In genomic region chr17:81365148-81365600, GRCh38 we compare ENCODE assay signal across 8 cellular contexts. TPM values are rescaled to one million over a fixed set of nuclear protein-coding genes. Genes with fewer than 3 reads are reported as not detected.
DNase-seq lines count a peak whose midpoint lies in the region; ATAC-seq and TF ChIP-seq lines count a peak whose summit lies in the region.

No MANE protein-coding gene starts in this region.

- no peak overlapping the region for H2AFZ ChIP-seq in trophoblast cell (ENCODE audit: insufficient read depth, low read length, poor library complexity)

- H2BK120ac ChIP-seq in trophoblast cell (ENCODE audit: insufficient read depth, low read length, poor library complexity) = no peak overlapping the region

- H3K4ac ChIP-seq in trophoblast cell (ENCODE audit: low read depth, low read length) = no peak overlapping the region

- peaks cover 2% of the 10 kb centered on the region for H3K9me3 ChIP-seq in trophoblast cell (ENCODE audit: insufficient read depth, low read depth, low read length)

- H3K4me2 ChIP-seq in trophoblast cell (ENCODE audit: low read length) = peak overlapping the region; percentile 36

- no peak overlapping the region for H2BK5ac ChIP-seq in trophoblast cell (ENCODE audit: low read depth, low read length, poor library complexity)

- intact Hi-C loops in activated CD8-positive, alpha-beta T cell treated with anti-CD3 and anti-CD28 coated beads for 36 hours (cut with micrococcal nuclease) = no loop called here

- H3K36me3 ChIP-seq in trophoblast cell (ENCODE audit: control insufficient read depth in 1 of 2, insufficient read depth in 2 of 2, low read length in 2 of 2) = no peaks in the 10 kb centered on the region

- peak; percentile 57 to 72 for DNase-seq in NCI-H524 (lab: John Stamatoyannopoulos, UW)
- no peak for DNase-seq in NCI-H524 treated with DMSO at 0.1 percent for 48 hours (lab: John Stamatoyannopoulos, UW)
- DNase-seq in activated CD8-positive, alpha-beta T cell treated with anti-CD3 and anti-CD28 coated beads for 36 hours = peak; percentile 68
- peak; percentile 64 for DNase-seq in fibroblast of the aortic adventitia (ENCODE audit: low read depth)
- peak in 1 of 2 donors; percentile 48 for DNase-seq in trophoblast cell
- DNase-seq in epidermal melanocyte (ENCODE audit: insufficient read length, low spot score) = no peak
- DNase-seq in COR-L47 (lab: John Stamatoyannopoulos, UW) = no peak
- DNase-seq in HEK293T (ENCODE audit: extremely low spot score) = no peak

- ATAC-seq in activated CD8-positive, alpha-beta T cell treated with anti-CD3 and anti-CD28 coated beads for 36 hours = peak; percentile 69

- H3K18ac ChIP-seq in trophoblast cell (ENCODE audit: low read length) = no peak overlapping the region

- no peak overlapping the region for H3K9ac ChIP-seq in trophoblast cell (ENCODE audit: low read length)

- H3K36me3 Mint-ChIP-seq in activated CD8-positive, alpha-beta T cell treated with anti-CD3 and anti-CD28 coated beads for 36 hours (ENCODE audit: low read depth) = no peaks in the 10 kb centered on the region

- POLR2A ChIA-PET in activated CD8-positive, alpha-beta T cell treated with anti-CD3 and anti-CD28 coated beads for 36 hours (lab: Charles Lee) = interaction anchor here (0.9 to 1.0 kb wide), 2 partner anchors 14 to 79 kb away, joined by 3 to 5 read pairs; no protein-coding TSS in a partner anchor
- POLR2A ChIA-PET in HEK293T (lab: Yijun Ruan, JAX) = interaction anchor here (1.0 kb wide), 1 partner anchor 16 kb away, joined by 3 read pairs; no protein-coding TSS in a partner anchor

- H3K23ac ChIP-seq in trophoblast cell (ENCODE audit: low read length) = no peak overlapping the region

- no peak for TF ChIP-seq CTCF in activated CD8-positive, alpha-beta T cell treated with anti-CD3 and anti-CD28 coated beads for 36 hours (IDR thresholded peaks at IDR 0.05)
- no peak for TF ChIP-seq CTCF in fibroblast of the aortic adventitia (IDR thresholded peaks at IDR 0.05; ENCODE audit: insufficient read depth, low read length)

- H3K27me3 ChIP-seq in trophoblast cell (ENCODE audit: insufficient read depth, low read length) = no peaks in the 10 kb centered on the region

- H3K27me3 Mint-ChIP-seq in activated CD8-positive, alpha-beta T cell treated with anti-CD3 and anti-CD28 coated beads for 36 hours = peaks cover 40% of the 10 kb centered on the region

- H4K12ac ChIP-seq in trophoblast cell (ENCODE audit: low read depth, low read length) = no peak overlapping the region

- no CpG with 5 or more reads among the region's 22 CpGs for WGBS in trophoblast cell (ENCODE audit: extremely low coverage, insufficient coverage, insufficient read length)

- H3K4me3 ChIP-seq in fibroblast of the aortic adventitia (ENCODE audit: low read depth, low read length) (peak overlapping the region; percentile 37), trophoblast cell (ENCODE audit: low read depth, low read length) (peak overlapping the region; percentile 2)

- H2BK12ac ChIP-seq in trophoblast cell (ENCODE audit: low read length) = no peak overlapping the region

- H4K8ac ChIP-seq in trophoblast cell (ENCODE audit: low read depth, low read length) = no peak overlapping the region

- no peak overlapping the region for H2AK5ac ChIP-seq in trophoblast cell (ENCODE audit: low read length)

- no peaks in the 10 kb centered on the region for H3K9me3 Mint-ChIP-seq in activated CD8-positive, alpha-beta T cell treated with anti-CD3 and anti-CD28 coated beads for 36 hours

- peaks cover 19% of the 10 kb centered on the region for H3K4me1 Mint-ChIP-seq in activated CD8-positive, alpha-beta T cell treated with anti-CD3 and anti-CD28 coated beads for 36 hours (ENCODE audit: low read depth)

- H4K91ac ChIP-seq in trophoblast cell (ENCODE audit: low read depth, low read length) = no peak overlapping the region

- H3K79me1 ChIP-seq in trophoblast cell (ENCODE audit: low read length) = no peaks in the 10 kb centered on the region

- CTCF ChIA-PET in activated CD8-positive, alpha-beta T cell treated with anti-CD3 and anti-CD28 coated beads for 36 hours (lab: Charles Lee) = interaction anchor here (0.8 to 1.3 kb wide), 4 partner anchors 37 to 119 kb away, joined by 3 to 4 read pairs (median 3); no protein-coding TSS in a partner anchor
- CTCF ChIA-PET in HEK293T (lab: Yijun Ruan, JAX) = no interaction called here

- peak overlapping the region; percentile 73 for H3K27ac Mint-ChIP-seq in activated CD8-positive, alpha-beta T cell treated with anti-CD3 and anti-CD28 coated beads for 36 hours

- H3K4me3 Mint-ChIP-seq in activated CD8-positive, alpha-beta T cell treated with anti-CD3 and anti-CD28 coated beads for 36 hours = peak overlapping the region; percentile 63

- H3K14ac ChIP-seq in trophoblast cell (ENCODE audit: low read length) = no peak overlapping the region

- H3K4me1 ChIP-seq in trophoblast cell (ENCODE audit: control insufficient read depth in 1 of 2, insufficient read depth in 2 of 2, low read length in 2 of 2) = no peaks in the 10 kb centered on the region

- H3K79me2 ChIP-seq in trophoblast cell (ENCODE audit: control insufficient read depth, insufficient read depth, low read length, poor library complexity) = no peaks in the 10 kb centered on the region

- H3K27ac ChIP-seq in trophoblast cell (ENCODE audit: low read depth, low read length) = no peak overlapping the region

TF ChIP-seq in HEK293T, 16 proteins besides CTCF, POLR2A, EP300 and RAD21:
- TF ChIP-seq L3MBTL2 (conservative IDR thresholded peaks at IDR 0.05) (no peak), HDGF (IDR thresholded peaks at IDR 0.05; ENCODE audit: borderline replicate concordance) (no peak), ELF4 (IDR thresholded peaks at IDR 0.05) (no peak), FOXA1 (IDR thresholded peaks at IDR 0.05) (no peak), FOXK2 (IDR thresholded peaks at IDR 0.05) (no peak), NFRKB (IDR thresholded peaks at IDR 0.05) (no peak), LEF1 (IDR thresholded peaks at IDR 0.05; ENCODE audit: borderline replicate concordance) (no peak), BHLHE40 (IDR thresholded peaks at IDR 0.05; ENCODE audit: borderline replicate concordance) (no peak), SUZ12 (IDR thresholded peaks at IDR 0.05) (no peak), ZNF384 (IDR thresholded peaks at IDR 0.05) (no peak), TARDBP (IDR thresholded peaks at IDR 0.05) (no peak), CTBP1 (IDR thresholded peaks at IDR 0.05; ENCODE audit: borderline replicate concordance) (no peak), ARNT (IDR thresholded peaks at IDR 0.05) (no peak), PKNOX1 (IDR thresholded peaks at IDR 0.05) (no peak), FOXM1 (IDR thresholded peaks at IDR 0.05; ENCODE audit: borderline replicate concordance) (no peak)

RNA-seq across cellular contexts. Expression of gene BAHCC1, which starts 30.1 kb away (rescaled TPM):
- total RNA-seq in activated CD8-positive, alpha-beta T cell treated with anti-CD3 and anti-CD28 coated beads for 36 hours = under 1 TPM; 0.40 to 0.65 TPM
- 11.7 and 14.3 TPM in 2 replicates for total RNA-seq in fibroblast of the aortic adventitia (ENCODE audit: low replicate concordance)
- 2.8 and 3.1 TPM in 2 replicates for polyA plus RNA-seq in trophoblast cell (2013)

Comparison
In these comparisons a context has a peak if more than half of its experiments do, and no peak if none do; other contexts are left out.
1. DNase-seq: peak in NCI-H524 (2 of 2), activated CD8-positive, alpha-beta T cell treated with anti-CD3 and anti-CD28 coated beads for 36 hours (single experiment) and fibroblast of the aortic adventitia (single experiment); none in NCI-H524 treated with DMSO at 0.1 percent for 48 hours (single experiment), epidermal melanocyte (single experiment), COR-L47 (single experiment) and HEK293T (single experiment).